Comparison of ENCODE assay signal across 23 cellular contexts in genomic region chr20:3937618-3938017, GRCh38. TPM values are rescaled to one million over a fixed set of nuclear protein-coding genes. Genes with fewer than 3 reads are reported as not detected.
DNase-seq lines count a peak whose midpoint lies in the region; TF ChIP-seq lines count a peak whose summit lies in the region.
"Had no signal": no experiment of that assay in that cellular context is flagged by ENCODE, and none has a peak within 500 bp of the region (broad histone marks: within the 10 kb centered on the region; RNA-seq: fewer than 3 reads in every experiment).

No MANE protein-coding gene starts in this region.

- no peak for DNase-seq in activated naive CD8-positive, alpha-beta T cell treated with anti-CD3 and anti-CD28 coated beads for 36 hours
- DNase-seq in NCI-H82 (lab: John Stamatoyannopoulos, UW) (no peak), lower leg skin (ENCODE audit: low spot score in 2 of 2) (no peak)
- DNase-seq: 8988T; ACHN; BE2C; C1 segment of cervical spinal cord; CD4-positive, alpha-beta memory T cell; CD4-positive, CD25-positive, alpha-beta regulatory T cell; CD8-positive, alpha-beta memory T cell; COR-L47; DMS 273 treated with DMSO at 0.1 percent for 48 hours; DMS153; DMS53; DMS79; DND-41; EL; GDM1 had no signal

- peaks cover 14% of the 10 kb centered on the region for H3K4me1 ChIP-seq in HEK293 (ENCODE audit: control insufficient read depth, insufficient read depth, low read length)
- H3K4me1 ChIP-seq: BE2C had no signal

- no peak overlapping the region for H3K4me3 Mint-ChIP-seq in activated naive CD8-positive, alpha-beta T cell
- H3K4me3 Mint-ChIP-seq in activated naive CD8-positive, alpha-beta T cell treated with anti-CD3 and anti-CD28 coated beads for 36 hours: no peak overlapping the region
- H3K4me3 Mint-ChIP-seq: CD14-positive monocyte; CD4-positive, alpha-beta memory T cell; CD4-positive, CD25-positive, alpha-beta regulatory T cell; CD8-positive, alpha-beta memory T cell had no signal

- TF ChIP-seq CTCF in HEK293 (tag by site-specific recombination; IDR thresholded peaks at IDR 0.05) (no peak), lower leg skin (IDR thresholded peaks at IDR 0.05) (no peak)

- intact Hi-C loops in lower leg skin (cut with DNase I; ENCODE audit: low total_unique reads): no loop called here

- peaks cover 13% of the 10 kb centered on the region for H3K4me1 Mint-ChIP-seq in activated naive CD8-positive, alpha-beta T cell (ENCODE audit: low read depth)
- H3K4me1 Mint-ChIP-seq in activated naive CD8-positive, alpha-beta T cell treated with anti-CD3 and anti-CD28 coated beads for 36 hours: peaks cover 10% of the 10 kb centered on the region

- no peak for TF ChIP-seq POLR2A in lower leg skin (IDR thresholded peaks at IDR 0.05)

- peaks cover 6% of the 10 kb centered on the region for H3K9me3 Mint-ChIP-seq in activated naive CD8-positive, alpha-beta T cell (ENCODE audit: low read depth)
- peaks cover 19% of the 10 kb centered on the region for H3K9me3 Mint-ChIP-seq in activated naive CD8-positive, alpha-beta T cell treated with anti-CD3 and anti-CD28 coated beads for 36 hours

- no peak overlapping the region for H3K4me3 ChIP-seq in HEK293 (ENCODE audit: low read depth, low read length)
- no peak overlapping the region for H3K4me3 ChIP-seq in lower leg skin (ENCODE audit: low read depth, poor library complexity, severe bottlenecking)
- H3K4me3 ChIP-seq: BLaER1, GM12878 had no signal

- H3K27me3 Mint-ChIP-seq in activated naive CD8-positive, alpha-beta T cell: no peaks in the 10 kb centered on the region
- H3K27me3 Mint-ChIP-seq in activated naive CD8-positive, alpha-beta T cell treated with anti-CD3 and anti-CD28 coated beads for 36 hours: no peaks in the 10 kb centered on the region
- H3K27me3 Mint-ChIP-seq: CD4-positive, alpha-beta memory T cell; CD4-positive, CD25-positive, alpha-beta regulatory T cell; CD8-positive, alpha-beta memory T cell had no signal

- peaks cover 36% of the 10 kb centered on the region for H3K36me3 Mint-ChIP-seq in activated naive CD8-positive, alpha-beta T cell
- peaks cover 54% of the 10 kb centered on the region for H3K36me3 Mint-ChIP-seq in activated naive CD8-positive, alpha-beta T cell treated with anti-CD3 and anti-CD28 coated beads for 36 hours

- H3K27ac Mint-ChIP-seq in activated naive CD8-positive, alpha-beta T cell: peak overlapping the region; percentile 46
- H3K27ac Mint-ChIP-seq in activated naive CD8-positive, alpha-beta T cell treated with anti-CD3 and anti-CD28 coated beads for 36 hours: no peak overlapping the region
- H3K27ac Mint-ChIP-seq: CD4-positive, alpha-beta memory T cell; CD4-positive, CD25-positive, alpha-beta regulatory T cell; CD8-positive, alpha-beta memory T cell had no signal

- 94 to 96% methylated on average over 3 of the region's 3 CpGs for WGBS in lower leg skin, 2 donors

- H3K27ac ChIP-seq in HEK293 (ENCODE audit: extremely low read depth, low read depth, low read length): no peak overlapping the region
- H3K27ac ChIP-seq: BLaER1 had no signal

- POLR2A ChIA-PET in HEK293 (lab: Yijun Ruan, JAX): no interaction called here

- peaks cover 0 to 13% of the 10 kb centered on the region in 2 experiments; a peak in 2 of 3 replicates for H3K36me3 ChIP-seq in HEK293 (ENCODE audit: control insufficient read depth in 2 of 2, insufficient read depth in 1 of 2, low read length in 2 of 2)

- no peaks in the 10 kb centered on the region for H3K9me3 ChIP-seq in HEK293 (ENCODE audit: control insufficient read depth, insufficient read depth, low read depth, low read length)
- H3K9me3 ChIP-seq: BE2C had no signal

- CTCF ChIA-PET in HEK293 (lab: Yijun Ruan, JAX): interaction anchor here (1.0 kb wide), 1 partner anchor 48 kb away, joined by 3 read pairs; no protein-coding TSS in a partner anchor

TF ChIP-seq in HEK293, 187 proteins besides CTCF, POLR2A, EP300 and RAD21:
- TF ChIP-seq ZNF280D (tag by site-specific recombination; IDR thresholded peaks at IDR 0.05) (no peak), ZNF658 (tag by site-specific recombination; IDR thresholded peaks at IDR 0.05) (no peak), ZNF514 (tag by site-specific recombination; IDR thresholded peaks at IDR 0.05) (no peak), ZNF140 (tag by site-specific recombination; IDR thresholded peaks at IDR 0.05) (peak; percentile 90), ZNF571 (tag by site-specific recombination; IDR thresholded peaks at IDR 0.05) (no peak), ZNF155 (tag by site-specific recombination; IDR thresholded peaks at IDR 0.05) (no peak), ZNF626 (tag by site-specific recombination; IDR thresholded peaks at IDR 0.05) (no peak), ZNF366 (tag by site-specific recombination; conservative IDR thresholded peaks at IDR 0.05) (no peak), ZBTB17 (tag by site-specific recombination; IDR thresholded peaks at IDR 0.05) (no peak), ZNF146 (tag by site-specific recombination; IDR thresholded peaks at IDR 0.05) (peak; percentile 86), PRDM1 (tag by site-specific recombination; IDR thresholded peaks at IDR 0.05) (no peak), ZNF23 (tag by site-specific recombination; IDR thresholded peaks at IDR 0.05; ENCODE audit: borderline replicate concordance) (no peak), ZNF473 (tag by site-specific recombination; IDR thresholded peaks at IDR 0.05) (no peak), ZBTB7A (tag by site-specific recombination; IDR thresholded peaks at IDR 0.05; ENCODE audit: low read depth) (no peak), MYNN (tag by site-specific recombination; IDR thresholded peaks at IDR 0.05; ENCODE audit: borderline replicate concordance) (no peak), HOXC10 (CRISPR knock-in tag; IDR thresholded peaks at IDR 0.05) (no peak)
- TF ChIP-seq, protein P1, sequence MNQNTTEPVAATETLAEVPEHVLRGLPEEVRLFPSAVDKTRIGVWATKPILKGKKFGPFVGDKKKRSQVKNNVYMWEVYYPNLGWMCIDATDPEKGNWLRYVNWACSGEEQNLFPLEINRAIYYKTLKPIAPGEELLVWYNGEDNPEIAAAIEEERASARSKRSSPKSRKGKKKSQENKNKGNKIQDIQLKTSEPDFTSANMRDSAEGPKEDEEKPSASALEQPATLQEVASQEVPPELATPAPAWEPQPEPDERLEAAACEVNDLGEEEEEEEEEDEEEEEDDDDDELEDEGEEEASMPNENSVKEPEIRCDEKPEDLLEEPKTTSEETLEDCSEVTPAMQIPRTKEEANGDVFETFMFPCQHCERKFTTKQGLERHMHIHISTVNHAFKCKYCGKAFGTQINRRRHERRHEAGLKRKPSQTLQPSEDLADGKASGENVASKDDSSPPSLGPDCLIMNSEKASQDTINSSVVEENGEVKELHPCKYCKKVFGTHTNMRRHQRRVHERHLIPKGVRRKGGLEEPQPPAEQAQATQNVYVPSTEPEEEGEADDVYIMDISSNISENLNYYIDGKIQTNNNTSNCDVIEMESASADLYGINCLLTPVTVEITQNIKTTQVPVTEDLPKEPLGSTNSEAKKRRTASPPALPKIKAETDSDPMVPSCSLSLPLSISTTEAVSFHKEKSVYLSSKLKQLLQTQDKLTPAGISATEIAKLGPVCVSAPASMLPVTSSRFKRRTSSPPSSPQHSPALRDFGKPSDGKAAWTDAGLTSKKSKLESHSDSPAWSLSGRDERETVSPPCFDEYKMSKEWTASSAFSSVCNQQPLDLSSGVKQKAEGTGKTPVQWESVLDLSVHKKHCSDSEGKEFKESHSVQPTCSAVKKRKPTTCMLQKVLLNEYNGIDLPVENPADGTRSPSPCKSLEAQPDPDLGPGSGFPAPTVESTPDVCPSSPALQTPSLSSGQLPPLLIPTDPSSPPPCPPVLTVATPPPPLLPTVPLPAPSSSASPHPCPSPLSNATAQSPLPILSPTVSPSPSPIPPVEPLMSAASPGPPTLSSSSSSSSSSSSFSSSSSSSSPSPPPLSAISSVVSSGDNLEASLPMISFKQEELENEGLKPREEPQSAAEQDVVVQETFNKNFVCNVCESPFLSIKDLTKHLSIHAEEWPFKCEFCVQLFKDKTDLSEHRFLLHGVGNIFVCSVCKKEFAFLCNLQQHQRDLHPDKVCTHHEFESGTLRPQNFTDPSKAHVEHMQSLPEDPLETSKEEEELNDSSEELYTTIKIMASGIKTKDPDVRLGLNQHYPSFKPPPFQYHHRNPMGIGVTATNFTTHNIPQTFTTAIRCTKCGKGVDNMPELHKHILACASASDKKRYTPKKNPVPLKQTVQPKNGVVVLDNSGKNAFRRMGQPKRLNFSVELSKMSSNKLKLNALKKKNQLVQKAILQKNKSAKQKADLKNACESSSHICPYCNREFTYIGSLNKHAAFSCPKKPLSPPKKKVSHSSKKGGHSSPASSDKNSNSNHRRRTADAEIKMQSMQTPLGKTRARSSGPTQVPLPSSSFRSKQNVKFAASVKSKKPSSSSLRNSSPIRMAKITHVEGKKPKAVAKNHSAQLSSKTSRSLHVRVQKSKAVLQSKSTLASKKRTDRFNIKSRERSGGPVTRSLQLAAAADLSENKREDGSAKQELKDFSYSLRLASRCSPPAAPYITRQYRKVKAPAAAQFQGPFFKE (tag by site-specific recombination; IDR thresholded peaks at IDR 0.05; ENCODE audit: borderline replicate concordance): no peak
TF ChIP-seq in HEK293: peak in this region for 2.

RNA-seq across cellular contexts. Expression of gene PANK2, which starts 48.4 kb away (rescaled TPM):
- total RNA-seq in activated naive CD8-positive, alpha-beta T cell treated with anti-CD3 and anti-CD28 coated beads for 36 hours: 10 to 100 TPM; 50.0 to 50.7 TPM
- 10 to 100 TPM; 35.7 to 44.1 (median 42.3) TPM for total RNA-seq in lower leg skin
